20 cellular contexts compared by ENCODE assay signal in the genomic region with DNA sequence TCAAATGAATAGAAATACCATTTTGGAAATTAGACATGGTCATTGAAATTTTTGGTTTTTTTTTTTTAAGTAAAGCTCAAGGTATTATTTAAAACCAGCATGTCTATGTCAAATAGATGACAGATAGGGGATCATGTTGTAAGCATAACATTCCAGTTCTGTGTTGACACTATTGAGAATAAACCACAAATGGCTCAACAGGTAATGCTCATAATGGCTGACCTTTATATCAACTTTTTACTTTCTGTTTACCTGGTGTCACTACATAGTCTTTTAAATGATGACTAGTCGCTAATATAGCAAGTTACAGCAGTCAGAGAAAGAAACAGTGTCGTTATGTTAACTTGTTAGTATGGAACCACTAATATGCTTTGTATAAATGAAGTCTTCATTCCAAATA.
A peak's percentile ranks its signal among the peaks of the same experiment; 100 is the strongest.
DNase-seq lines count a peak whose midpoint lies in the region; FAIRE-seq and TF ChIP-seq lines count a peak whose summit lies in the region.
"Had no signal": no experiment of that assay in that cellular context is flagged by ENCODE, and none has a peak within 500 bp of the region (broad histone marks: within the 10 kb centered on the region; RNA-seq: fewer than 3 reads in every experiment).

No MANE protein-coding gene starts in this region.

- no peak overlapping the region for H3K4me3 ChIP-seq in PC-9
- H3K4me3 ChIP-seq: A549, GM23338 had no signal

- intact Hi-C loops in PC-9 (cut with micrococcal nuclease; ENCODE audit: unreplicated experiment): loop anchor here (1.0 to 2.0 kb wide), 4 partner anchors 32 to 304 kb away; no protein-coding TSS in a partner anchor

- no peaks in the 10 kb centered on the region for H4K20me1 ChIP-seq in PC-9 (ENCODE audit: insufficient read depth)

- H3K36me3 ChIP-seq in PC-9 (ENCODE audit: low read depth): no peaks in the 10 kb centered on the region

- H3K4me1 Mint-ChIP-seq in progenitor cell of endocrine pancreas (ENCODE audit: low read depth): no peaks in the 10 kb centered on the region
- H3K4me1 Mint-ChIP-seq: GM23338 had no signal

- H3K79me2 ChIP-seq in PC-9 (ENCODE audit: low read depth): no peaks in the 10 kb centered on the region

- TF ChIP-seq CTCF in PC-9 (conservative IDR thresholded peaks at IDR 0.05): no peak
- TF ChIP-seq CTCF in progenitor cell of endocrine pancreas (IDR thresholded peaks at IDR 0.05; ENCODE audit: unreplicated experiment): no peak

- peaks cover 5% of the 10 kb centered on the region for H3K9me3 Mint-ChIP-seq in progenitor cell of endocrine pancreas (ENCODE audit: low read depth)
- H3K9me3 Mint-ChIP-seq: CD4-positive, alpha-beta T cell had no signal

- no peaks in the 10 kb centered on the region for H3K9me2 ChIP-seq in PC-9 (ENCODE audit: insufficient read depth)

- DNase-seq in SIG-M5 treated with dmso at 0.1 percent for 504 hours (lab: John Stamatoyannopoulos, UW; ENCODE audit: unreplicated experiment): peak; percentile 44
- no peak for DNase-seq in SIG-M5 (lab: John Stamatoyannopoulos, UW)
- peak in 1 of 2 experiments; percentile 81 for DNase-seq in PC-9
- peak; percentile 39 for DNase-seq in epithelial cell of prostate (ENCODE audit: low read depth, low spot score)
- peak; percentile 1 for DNase-seq in renal cortical epithelial cell (ENCODE audit: low read depth)
- no peak for DNase-seq in RCC 7860 (ENCODE audit: low spot score)
- DNase-seq in progenitor cell of endocrine pancreas (ENCODE audit: low spot score, unreplicated experiment): no peak
- DNase-seq: AML-193; Caco-2; CD4-positive, alpha-beta T cell; HCEC 1CT had no signal

- H3F3A ChIP-seq in PC-9 (ENCODE audit: insufficient read depth, low read depth): peaks cover 6% of the 10 kb centered on the region; the same call in 1 of the 2 replicates

- H3K9me3 ChIP-seq in PC-9 (ENCODE audit: insufficient read depth, low read depth): no peaks in the 10 kb centered on the region
- H3K9me3 ChIP-seq: A549, Caco-2 had no signal

- H2AFZ ChIP-seq in PC-9: no peak overlapping the region
- H2AFZ ChIP-seq: GM23338 had no signal

- no peaks in the 10 kb centered on the region for H3K27me3 Mint-ChIP-seq in progenitor cell of endocrine pancreas
- H3K27me3 Mint-ChIP-seq: CD4-positive, alpha-beta T cell had no signal

- H3K36me3 Mint-ChIP-seq in progenitor cell of endocrine pancreas (ENCODE audit: insufficient read depth): no peaks in the 10 kb centered on the region

- BruUV-seq in PC-9 (replicated peaks; lab: Mats Ljungman, UMichigan): no TSS peak

- POLR2A ChIA-PET in PC-9 (lab: Charles Lee; ENCODE audit: unreplicated experiment): interaction anchor here (0.5 to 0.7 kb wide), 3 partner anchors 13 to 542 kb away, joined by 3 to 4 read pairs (median 4); no protein-coding TSS in a partner anchor

- FAIRE-seq in RCC 7860 (lab: Jason Lieb, UNC): no peak
- FAIRE-seq: A549, D721Med, GM12891, GM19239, H54, HepG2 had no signal

- no peaks in the 10 kb centered on the region for H3K27me3 ChIP-seq in PC-9 (ENCODE audit: insufficient read depth, low read depth)

- H3K27ac ChIP-seq in PC-9 (peak overlapping the region; percentile 67), epithelial cell of prostate (peak overlapping the region; percentile 1)
- H3K27ac ChIP-seq: 22Rv1, A549, C4-2B had no signal

- H3K4me1 ChIP-seq in PC-9 (replicated peaks; ENCODE audit: insufficient read depth): peaks cover 12% of the 10 kb centered on the region
- H3K4me1 ChIP-seq: A549, Caco-2 had no signal

- no peak overlapping the region for H3K27ac Mint-ChIP-seq in progenitor cell of endocrine pancreas
- H3K27ac Mint-ChIP-seq: CD4-positive, alpha-beta T cell; GM23338 had no signal

- H3K4me3 Mint-ChIP-seq in progenitor cell of endocrine pancreas (ENCODE audit: low read depth): no peak overlapping the region
- H3K4me3 Mint-ChIP-seq: CD4-positive, alpha-beta T cell; GM23338 had no signal

- CTCF ChIA-PET in PC-9 (lab: Charles Lee): interaction anchor here (0.6 kb wide), 3 partner anchors 28 to 538 kb away, joined by 3 to 4 read pairs (median 3); no protein-coding TSS in a partner anchor

- H3K4me2 ChIP-seq in PC-9: peak overlapping the region; percentile 49
- H3K4me2 ChIP-seq: A549, GM23338 had no signal

Comparison
In these comparisons a context has a peak if more than half of its experiments do, and no peak if none do; other contexts are left out.
1. DNase-seq: peak in SIG-M5 treated with dmso at 0.1 percent for 504 hours (single experiment), epithelial cell of prostate (single experiment) and renal cortical epithelial cell (single experiment); none in SIG-M5 (single experiment), RCC 7860 (single experiment) and progenitor cell of endocrine pancreas (single experiment).